Comparison of ENCODE assay signal across 10 cellular contexts in the genomic region with DNA sequence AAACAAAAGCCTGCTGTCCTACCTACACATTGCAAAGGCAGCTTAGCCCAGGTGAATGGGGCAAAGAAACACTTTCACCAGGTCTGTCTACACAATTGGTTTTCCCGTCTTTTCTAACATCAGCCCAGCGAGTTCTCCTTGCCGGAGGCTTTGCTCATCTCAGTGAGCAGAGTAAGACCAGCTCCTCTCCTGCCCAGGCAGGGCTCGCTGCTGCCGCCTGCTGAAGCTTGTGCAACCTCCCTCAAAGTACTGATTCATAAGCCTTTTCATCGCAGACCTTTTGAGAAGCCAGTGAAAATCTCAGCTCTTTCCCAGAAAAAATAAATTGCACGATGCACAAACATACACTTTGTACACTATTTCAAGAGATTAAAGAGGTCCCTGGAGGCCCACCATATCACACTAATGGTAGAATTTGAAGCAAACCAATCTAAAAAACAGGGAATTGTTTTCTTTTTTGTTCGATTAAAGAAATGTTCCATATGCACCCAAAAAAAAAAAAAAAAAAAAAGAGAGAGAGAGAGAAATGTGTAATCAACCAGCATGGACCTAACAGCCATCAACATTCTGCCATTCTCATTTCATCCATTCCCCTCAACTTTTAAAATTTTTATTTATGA.
DNase-seq lines count a peak whose midpoint lies in the region; ATAC-seq, FAIRE-seq and TF ChIP-seq lines count a peak whose summit lies in the region.
"Had no signal": no experiment of that assay in that cellular context is flagged by ENCODE, and none has a peak within 500 bp of the region (broad histone marks: within the 10 kb centered on the region; RNA-seq: fewer than 3 reads in every experiment).

No MANE protein-coding gene starts in this region.

- TF ChIP-seq POLR2A in GM12891 (IDR thresholded peaks at IDR 0.05; ENCODE audit: low read depth, low read length) = no peak

- POLR2A ChIA-PET in naive thymus-derived CD4-positive, alpha-beta T cell (lab: Charles Lee) = no interaction called here

- H3K36me3 ChIP-seq in OCI-LY3 (replicated peaks; ENCODE audit: low read depth, low read length) = no peaks in the 10 kb centered on the region
- no peaks in the 10 kb centered on the region for H3K36me3 ChIP-seq in naive thymus-derived CD4-positive, alpha-beta T cell (ENCODE audit: control insufficient read depth in 2 of 3, insufficient read depth in 3 of 3, low read length in 3 of 3)

- no peak for FAIRE-seq in GM12891 (lab: Jason Lieb, UNC)

- peaks cover 6% of the 10 kb centered on the region; the same call in 1 of the 2 replicates for H3K4me1 ChIP-seq in OCI-LY3 (ENCODE audit: low read length)
- no peaks in the 10 kb centered on the region for H3K4me1 ChIP-seq in naive thymus-derived CD4-positive, alpha-beta T cell (ENCODE audit: control insufficient read depth in 2 of 2, insufficient read depth in 2 of 2, low read length in 2 of 2)

- H3K4me3 ChIP-seq in OCI-LY3 (ENCODE audit: low read length) = no peak overlapping the region
- no peak overlapping the region for H3K4me3 ChIP-seq in epithelial cell of esophagus (ENCODE audit: low read length)
- H3K4me3 ChIP-seq in naive thymus-derived CD4-positive, alpha-beta T cell (ENCODE audit: low read length) = no peak overlapping the region

- H3K27me3 ChIP-seq in OCI-LY3 (ENCODE audit: low read depth, low read length) = peaks cover 31% of the 10 kb centered on the region
- H3K27me3 ChIP-seq in naive thymus-derived CD4-positive, alpha-beta T cell (ENCODE audit: control insufficient read depth in 2 of 2, insufficient read depth in 2 of 2, low read length in 2 of 2) = no peaks in the 10 kb centered on the region

- H3K4me2 ChIP-seq in OCI-LY3 (ENCODE audit: low read length) = peak overlapping the region; percentile 26

- H3K4me3 Mint-ChIP-seq in naive thymus-derived CD4-positive, alpha-beta T cell = no peak overlapping the region
- H3K4me3 Mint-ChIP-seq: activated B cell treated with CpG ODN at 0.5 μM for 24 hours, B cell had no signal

- peaks cover 0 to 5% (median 0%) of the 10 kb centered on the region in 11 donors for H3K9me3 Mint-ChIP-seq in naive thymus-derived CD4-positive, alpha-beta T cell
- H3K9me3 Mint-ChIP-seq: activated B cell treated with CpG ODN at 0.5 μM for 24 hours had no signal

- no peak overlapping the region for H3K27ac ChIP-seq in OCI-LY3 (ENCODE audit: low read length)
- H3K27ac ChIP-seq in naive thymus-derived CD4-positive, alpha-beta T cell (ENCODE audit: low read depth, low read length) = no peak overlapping the region

- no peaks in the 10 kb centered on the region for H3K36me3 Mint-ChIP-seq in naive thymus-derived CD4-positive, alpha-beta T cell

- H3K27me3 Mint-ChIP-seq in naive thymus-derived CD4-positive, alpha-beta T cell = peaks cover 0 to 21% (median 6%) of the 10 kb centered on the region in 5 donors

- intact Hi-C loops in naive thymus-derived CD4-positive, alpha-beta T cell (cut with micrococcal nuclease) = no loop called here

- CTCF ChIA-PET in naive thymus-derived CD4-positive, alpha-beta T cell (lab: Charles Lee) = no interaction called here

- DNase-seq in DMS53 (lab: John Stamatoyannopoulos, UW) = peak; percentile 53
- no peak for DNase-seq in DMS53 treated with DMSO at 0.1 percent for 48 hours (lab: John Stamatoyannopoulos, UW; ENCODE audit: unreplicated experiment)
- peak; percentile 77 for DNase-seq in epithelial cell of esophagus (ENCODE audit: low read depth)
- DNase-seq in mucosa of gallbladder (ENCODE audit: low spot score) = peak; percentile 27
- no peak for DNase-seq in naive thymus-derived CD4-positive, alpha-beta T cell
- DNase-seq in GM12891 (ENCODE audit: insufficient read length, low spot score) = no peak
- DNase-seq: activated B cell treated with CpG ODN at 0.5 μM for 24 hours had no signal

- no peaks in the 10 kb centered on the region for H4K20me1 ChIP-seq in OCI-LY3 (ENCODE audit: insufficient read depth, low read length)

- no peaks in the 10 kb centered on the region for H3K4me1 Mint-ChIP-seq in naive thymus-derived CD4-positive, alpha-beta T cell
- H3K4me1 Mint-ChIP-seq: activated B cell treated with CpG ODN at 0.5 μM for 24 hours, B cell had no signal

- no peak overlapping the region for H3K27ac Mint-ChIP-seq in naive thymus-derived CD4-positive, alpha-beta T cell
- H3K27ac Mint-ChIP-seq: activated B cell treated with CpG ODN at 0.5 μM for 24 hours, B cell had no signal

- no peak overlapping the region for H3K9ac ChIP-seq in OCI-LY3 (ENCODE audit: low read length)

- no peaks in the 10 kb centered on the region for H3K79me2 ChIP-seq in OCI-LY3 (ENCODE audit: low read length)

- ATAC-seq in HG03039 (IDR thresholded peaks at IDR 0.05; ENCODE audit: unreplicated experiment) = peak; percentile 54
- ATAC-seq in naive thymus-derived CD4-positive, alpha-beta T cell = no peak

- H2AFZ ChIP-seq in OCI-LY3 (ENCODE audit: low read depth, low read length) = no peak overlapping the region

- peak; percentile 66 for TF ChIP-seq CTCF in OCI-LY3 (IDR thresholded peaks at IDR 0.05; ENCODE audit: low read depth, low read length)
- TF ChIP-seq CTCF in epithelial cell of esophagus (IDR thresholded peaks at IDR 0.05; ENCODE audit: insufficient read depth, low read depth, low read length, missing control alignments) = peak; percentile 91

- H3K9me3 ChIP-seq in OCI-LY3 (ENCODE audit: insufficient read depth, low read length) = no peaks in the 10 kb centered on the region
- no peaks in the 10 kb centered on the region for H3K9me3 ChIP-seq in naive thymus-derived CD4-positive, alpha-beta T cell (ENCODE audit: control insufficient read depth in 2 of 3, low read length in 3 of 3)

TF ChIP-seq in GM12891, 5 proteins besides CTCF, POLR2A, EP300 and RAD21:
- TF ChIP-seq PAX5 (IDR thresholded peaks at IDR 0.05; ENCODE audit: insufficient read depth, low read length, severe bottlenecking) (no peak), SPI1 (IDR thresholded peaks at IDR 0.05; ENCODE audit: low read depth, low read length) (no peak), POU2F2 (IDR thresholded peaks at IDR 0.05; ENCODE audit: low read depth, low read length) (no peak), TAF1 (IDR thresholded peaks at IDR 0.05; ENCODE audit: low read depth, low read length) (no peak), POLR2AphosphoS5 (IDR thresholded peaks at IDR 0.05; ENCODE audit: low read depth, low read length) (no peak)

Comparison
In these comparisons a context has a peak if more than half of its experiments do, and no peak if none do; other contexts are left out.
1. DNase-seq: peak in DMS53 (single experiment), epithelial cell of esophagus (single experiment) and mucosa of gallbladder (single experiment); none in DMS53 treated with DMSO at 0.1 percent for 48 hours (single experiment), naive thymus-derived CD4-positive, alpha-beta T cell (0 of 9) and GM12891 (single experiment).